8 cellular contexts compared by ENCODE assay signal in the genomic region with DNA sequence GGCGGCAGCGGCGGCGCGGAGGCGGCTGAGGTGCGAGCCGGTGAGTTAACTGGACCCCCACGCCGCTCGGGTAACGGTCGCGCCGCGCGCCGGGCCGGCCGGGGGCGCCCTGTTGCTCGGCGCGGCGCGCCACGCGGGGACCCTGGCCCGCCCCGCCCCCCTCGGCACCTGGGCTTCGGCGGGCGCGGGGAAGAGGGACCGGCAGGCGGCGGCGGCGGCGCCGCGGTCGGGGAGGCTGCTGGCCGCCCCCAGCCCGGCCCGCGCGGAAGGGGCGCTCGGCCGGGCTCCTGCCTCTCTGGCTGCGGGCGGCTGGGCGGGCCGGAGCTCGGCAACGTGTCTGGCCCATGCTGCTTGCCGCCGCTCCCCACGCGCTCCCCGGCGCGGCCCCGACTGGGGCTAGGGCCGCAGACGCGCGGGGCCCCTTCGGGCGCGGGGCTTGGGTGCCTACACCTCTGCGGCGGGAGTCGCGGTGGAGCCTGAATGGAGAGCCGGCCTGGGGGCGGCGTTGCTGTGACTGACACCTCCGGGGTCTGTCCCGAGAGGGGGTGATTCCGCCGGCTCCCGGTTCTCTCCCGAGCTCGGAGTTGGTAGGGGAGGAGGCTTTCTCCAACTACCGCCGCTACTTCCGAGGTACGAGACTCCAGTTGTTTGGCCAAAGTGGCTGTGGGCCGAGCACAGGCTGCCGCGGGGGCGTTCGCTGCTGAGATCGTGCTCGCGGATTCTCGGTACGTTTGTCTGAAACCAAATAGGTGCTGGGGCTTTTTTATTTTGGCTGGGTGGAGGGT.
DNase-seq lines count a peak whose midpoint lies in the region; ATAC-seq and TF ChIP-seq lines count a peak whose summit lies in the region.

No MANE protein-coding gene starts in this region.

- TF ChIP-seq CTCF in nephron (IDR thresholded peaks at IDR 0.05; ENCODE audit: unreplicated experiment in 3 of 3) (no peak), tibial artery (IDR thresholded peaks at IDR 0.05) (no peak)

- peak; percentile 76 for DNase-seq in AG20443 (ENCODE audit: low spot score)
- DNase-seq in NCI-H774 (lab: John Stamatoyannopoulos, UW): peak; percentile 62
- peak; percentile 23 for DNase-seq in activated T-helper 1 cell treated with Interleukin-2 at 50 U/mL for 16 hours (ENCODE audit: low read depth)
- peak; percentile 39 for DNase-seq in fibroblast of peridontal ligament (ENCODE audit: extremely low read depth)
- peak; percentile 23 to 70 for DNase-seq in tibial artery

- peak overlapping the region; percentile 87 to 89 for H3K27ac ChIP-seq in tibial artery

- peak; percentile 29 for ATAC-seq in GM18868 (IDR thresholded peaks at IDR 0.05; ENCODE audit: unreplicated experiment)
- peak; percentile 28 for ATAC-seq in HG03064 (IDR thresholded peaks at IDR 0.05; ENCODE audit: low read depth, unreplicated experiment)

- no peaks in the 10 kb centered on the region for H3K27me3 ChIP-seq in tibial artery

- H3K4me3 ChIP-seq in tibial artery: peak overlapping the region; percentile 86 to 93

- peaks cover 0 to 13% (median 7%) of the 10 kb centered on the region in 4 donors for H3K4me1 ChIP-seq in tibial artery

- H3K4me3 Mint-ChIP-seq in nephron: peak overlapping the region; percentile 96 to 99 (median 96)

- H3K36me3 Mint-ChIP-seq in nephron (ENCODE audit: low read depth): no peaks in the 10 kb centered on the region

- peaks cover 23% of the 10 kb centered on the region for H3K4me1 Mint-ChIP-seq in nephron

- peaks cover 36% of the 10 kb centered on the region for H3K27me3 Mint-ChIP-seq in nephron (ENCODE audit: low read depth)

- H3K9me3 Mint-ChIP-seq in nephron: no peaks in the 10 kb centered on the region

- no peaks in the 10 kb centered on the region for H3K36me3 ChIP-seq in tibial artery

- no peaks in the 10 kb centered on the region for H3K9me3 ChIP-seq in tibial artery

- peak overlapping the region; percentile 60 to 93 (median 88) for H3K27ac Mint-ChIP-seq in nephron

- intact Hi-C loops in tibial artery (cut with DNase I; ENCODE audit: low total_unique reads): loop anchor here (5.0 kb wide), 1 partner anchor 96 kb away; no protein-coding TSS in a partner anchor

Comparison
In these comparisons a context has a peak if more than half of its experiments do, and no peak if none do; other contexts are left out.
1. Peak in every context shown above with its lines: DNase-seq, ATAC-seq, H3K4me3 ChIP-seq and H3K27ac ChIP-seq.
2. DNase-seq: peak in every context shown above with its lines; median percentile 76 in AG20443; 62 in NCI-H774; 46 in tibial artery; 39 in fibroblast of peridontal ligament; 23 in activated T-helper 1 cell treated with Interleukin-2 at 50 U/mL for 16 hours.